In genomic region chr18:78610179-78610578, GRCh38 we compare ENCODE assay signal across 1 cellular context.
TF ChIP-seq lines count a peak whose summit lies in the region.

No MANE protein-coding gene starts in this region.

TF ChIP-seq in H1, 55 proteins besides CTCF, POLR2A, EP300 and RAD21:
- TF ChIP-seq CHD7 (IDR thresholded peaks at IDR 0.05; ENCODE audit: insufficient replicate concordance, low read length) (no peak), CBX5 (IDR thresholded peaks at IDR 0.05; ENCODE audit: low read depth, low read length) (no peak), RFX5 (IDR thresholded peaks at IDR 0.05; ENCODE audit: borderline replicate concordance, low read depth, low read length) (no peak), BRCA1 (IDR thresholded peaks at IDR 0.05; ENCODE audit: low read depth, low read length) (no peak), JUND (IDR thresholded peaks at IDR 0.05; ENCODE audit: low read length) (no peak), SIRT6 (IDR thresholded peaks at IDR 0.05; ENCODE audit: low read length) (no peak), ATF2 (IDR thresholded peaks at IDR 0.05; ENCODE audit: low read length) (no peak), PHF8 (conservative IDR thresholded peaks at IDR 0.05; ENCODE audit: low read depth, low read length) (no peak), SIN3A (conservative IDR thresholded peaks at IDR 0.05 in 1 of 2, IDR thresholded peaks at IDR 0.05 in 1 of 2; ENCODE audit: low read depth in 1 of 2, low read length in 2 of 2) (no peak), CHD1 (IDR thresholded peaks at IDR 0.05; ENCODE audit: low read depth, low read length) (no peak), JUN (IDR thresholded peaks at IDR 0.05; ENCODE audit: low read depth, low read length) (no peak), TEAD4 (IDR thresholded peaks at IDR 0.05; ENCODE audit: low read depth, low read length) (no peak), BCL11A (IDR thresholded peaks at IDR 0.05; ENCODE audit: low read depth in 2 of 2, low read length in 2 of 2) (no peak), SUZ12 (IDR thresholded peaks at IDR 0.05; ENCODE audit: low read length) (no peak), RBBP5 (IDR thresholded peaks at IDR 0.05; ENCODE audit: borderline replicate concordance, low read depth, low read length) (no peak), SP1 (IDR thresholded peaks at IDR 0.05; ENCODE audit: low read depth, low read length) (no peak), EZH2 (IDR thresholded peaks at IDR 0.05; ENCODE audit: low read depth, low read length, severe bottlenecking) (no peak), ASH2L (IDR thresholded peaks at IDR 0.05; ENCODE audit: low read length) (no peak)
